ENCODE assay signal across 1 cellular context in the genomic region with DNA sequence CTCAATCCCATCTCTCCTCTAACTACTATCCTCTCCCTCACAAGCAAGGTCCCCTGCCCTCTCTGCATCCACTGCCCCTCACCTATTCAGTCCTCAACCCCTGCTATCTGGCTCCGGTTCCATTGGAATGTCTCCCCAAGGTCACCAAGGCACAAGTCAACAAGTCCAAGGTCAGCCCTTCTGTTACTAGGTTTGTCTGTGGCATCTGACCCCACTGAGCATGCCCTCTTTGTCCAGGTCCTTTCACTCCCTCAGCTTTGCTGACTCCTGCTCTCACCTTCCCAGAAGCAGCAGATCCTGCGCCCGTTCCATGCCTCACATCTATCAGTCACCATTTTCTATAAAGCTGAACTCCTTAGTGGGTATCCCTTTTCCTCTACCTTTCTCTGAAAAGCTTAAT.
TF ChIP-seq lines count a peak whose summit lies in the region.

No MANE protein-coding gene starts in this region.

TF ChIP-seq in HepG2, 621 proteins besides CTCF, POLR2A, EP300 and RAD21 (continued from another document and continues in another):
- no peak for TF ChIP-seq ZNF318 (CRISPR knock-in tag; IDR thresholded peaks at IDR 0.05)
- no peak for TF ChIP-seq TP53 (CRISPR knock-in tag; conservative IDR thresholded peaks at IDR 0.05)
- TF ChIP-seq, protein P1, sequence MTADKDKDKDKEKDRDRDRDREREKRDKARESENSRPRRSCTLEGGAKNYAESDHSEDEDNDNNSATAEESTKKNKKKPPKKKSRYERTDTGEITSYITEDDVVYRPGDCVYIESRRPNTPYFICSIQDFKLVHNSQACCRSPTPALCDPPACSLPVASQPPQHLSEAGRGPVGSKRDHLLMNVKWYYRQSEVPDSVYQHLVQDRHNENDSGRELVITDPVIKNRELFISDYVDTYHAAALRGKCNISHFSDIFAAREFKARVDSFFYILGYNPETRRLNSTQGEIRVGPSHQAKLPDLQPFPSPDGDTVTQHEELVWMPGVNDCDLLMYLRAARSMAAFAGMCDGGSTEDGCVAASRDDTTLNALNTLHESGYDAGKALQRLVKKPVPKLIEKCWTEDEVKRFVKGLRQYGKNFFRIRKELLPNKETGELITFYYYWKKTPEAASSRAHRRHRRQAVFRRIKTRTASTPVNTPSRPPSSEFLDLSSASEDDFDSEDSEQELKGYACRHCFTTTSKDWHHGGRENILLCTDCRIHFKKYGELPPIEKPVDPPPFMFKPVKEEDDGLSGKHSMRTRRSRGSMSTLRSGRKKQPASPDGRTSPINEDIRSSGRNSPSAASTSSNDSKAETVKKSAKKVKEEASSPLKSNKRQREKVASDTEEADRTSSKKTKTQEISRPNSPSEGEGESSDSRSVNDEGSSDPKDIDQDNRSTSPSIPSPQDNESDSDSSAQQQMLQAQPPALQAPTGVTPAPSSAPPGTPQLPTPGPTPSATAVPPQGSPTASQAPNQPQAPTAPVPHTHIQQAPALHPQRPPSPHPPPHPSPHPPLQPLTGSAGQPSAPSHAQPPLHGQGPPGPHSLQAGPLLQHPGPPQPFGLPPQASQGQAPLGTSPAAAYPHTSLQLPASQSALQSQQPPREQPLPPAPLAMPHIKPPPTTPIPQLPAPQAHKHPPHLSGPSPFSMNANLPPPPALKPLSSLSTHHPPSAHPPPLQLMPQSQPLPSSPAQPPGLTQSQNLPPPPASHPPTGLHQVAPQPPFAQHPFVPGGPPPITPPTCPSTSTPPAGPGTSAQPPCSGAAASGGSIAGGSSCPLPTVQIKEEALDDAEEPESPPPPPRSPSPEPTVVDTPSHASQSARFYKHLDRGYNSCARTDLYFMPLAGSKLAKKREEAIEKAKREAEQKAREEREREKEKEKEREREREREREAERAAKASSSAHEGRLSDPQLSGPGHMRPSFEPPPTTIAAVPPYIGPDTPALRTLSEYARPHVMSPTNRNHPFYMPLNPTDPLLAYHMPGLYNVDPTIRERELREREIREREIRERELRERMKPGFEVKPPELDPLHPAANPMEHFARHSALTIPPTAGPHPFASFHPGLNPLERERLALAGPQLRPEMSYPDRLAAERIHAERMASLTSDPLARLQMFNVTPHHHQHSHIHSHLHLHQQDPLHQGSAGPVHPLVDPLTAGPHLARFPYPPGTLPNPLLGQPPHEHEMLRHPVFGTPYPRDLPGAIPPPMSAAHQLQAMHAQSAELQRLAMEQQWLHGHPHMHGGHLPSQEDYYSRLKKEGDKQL (CRISPR knock-in tag; IDR thresholded peaks at IDR 0.05; ENCODE audit: low read depth) = no peak
- TF ChIP-seq ZNF614 (CRISPR knock-in tag; IDR thresholded peaks at IDR 0.05; ENCODE audit: borderline replicate concordance) = no peak
- TF ChIP-seq POLR2AphosphoS2 (IDR thresholded peaks at IDR 0.05; ENCODE audit: low read depth, low read length) = peak; percentile 89
- TF ChIP-seq PCBP2 (optimal IDR thresholded peaks at IDR 0.05; ENCODE audit: low read depth, low read length, poor library complexity, severe bottlenecking) = no peak
- TF ChIP-seq, protein P2, sequence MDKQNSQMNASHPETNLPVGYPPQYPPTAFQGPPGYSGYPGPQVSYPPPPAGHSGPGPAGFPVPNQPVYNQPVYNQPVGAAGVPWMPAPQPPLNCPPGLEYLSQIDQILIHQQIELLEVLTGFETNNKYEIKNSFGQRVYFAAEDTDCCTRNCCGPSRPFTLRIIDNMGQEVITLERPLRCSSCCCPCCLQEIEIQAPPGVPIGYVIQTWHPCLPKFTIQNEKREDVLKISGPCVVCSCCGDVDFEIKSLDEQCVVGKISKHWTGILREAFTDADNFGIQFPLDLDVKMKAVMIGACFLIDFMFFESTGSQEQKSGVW (CRISPR knock-in tag; IDR thresholded peaks at IDR 0.05; ENCODE audit: borderline replicate concordance) = no peak
- TF ChIP-seq BRCA1 (CRISPR knock-in tag; IDR thresholded peaks at IDR 0.05) = no peak
- TF ChIP-seq SALL1 (CRISPR knock-in tag; IDR thresholded peaks at IDR 0.05) = peak; percentile 83
- peak; percentile 85 for TF ChIP-seq NR2F2 (IDR thresholded peaks at IDR 0.05; ENCODE audit: borderline replicate concordance, low read depth)
- no peak for TF ChIP-seq ZNF24 (IDR thresholded peaks at IDR 0.05)
- no peak for TF ChIP-seq MTA1 (CRISPR knock-in tag; IDR thresholded peaks at IDR 0.05; ENCODE audit: borderline replicate concordance)
- TF ChIP-seq, protein P3, sequence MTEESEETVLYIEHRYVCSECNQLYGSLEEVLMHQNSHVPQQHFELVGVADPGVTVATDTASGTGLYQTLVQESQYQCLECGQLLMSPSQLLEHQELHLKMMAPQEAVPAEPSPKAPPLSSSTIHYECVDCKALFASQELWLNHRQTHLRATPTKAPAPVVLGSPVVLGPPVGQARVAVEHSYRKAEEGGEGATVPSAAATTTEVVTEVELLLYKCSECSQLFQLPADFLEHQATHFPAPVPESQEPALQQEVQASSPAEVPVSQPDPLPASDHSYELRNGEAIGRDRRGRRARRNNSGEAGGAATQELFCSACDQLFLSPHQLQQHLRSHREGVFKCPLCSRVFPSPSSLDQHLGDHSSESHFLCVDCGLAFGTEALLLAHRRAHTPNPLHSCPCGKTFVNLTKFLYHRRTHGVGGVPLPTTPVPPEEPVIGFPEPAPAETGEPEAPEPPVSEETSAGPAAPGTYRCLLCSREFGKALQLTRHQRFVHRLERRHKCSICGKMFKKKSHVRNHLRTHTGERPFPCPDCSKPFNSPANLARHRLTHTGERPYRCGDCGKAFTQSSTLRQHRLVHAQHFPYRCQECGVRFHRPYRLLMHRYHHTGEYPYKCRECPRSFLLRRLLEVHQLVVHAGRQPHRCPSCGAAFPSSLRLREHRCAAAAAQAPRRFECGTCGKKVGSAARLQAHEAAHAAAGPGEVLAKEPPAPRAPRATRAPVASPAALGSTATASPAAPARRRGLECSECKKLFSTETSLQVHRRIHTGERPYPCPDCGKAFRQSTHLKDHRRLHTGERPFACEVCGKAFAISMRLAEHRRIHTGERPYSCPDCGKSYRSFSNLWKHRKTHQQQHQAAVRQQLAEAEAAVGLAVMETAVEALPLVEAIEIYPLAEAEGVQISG (CRISPR knock-in tag; IDR thresholded peaks at IDR 0.05) = peak; percentile 73
- TF ChIP-seq ZBTB46 (CRISPR knock-in tag; IDR thresholded peaks at IDR 0.05; ENCODE audit: borderline replicate concordance) = no peak
- TF ChIP-seq ATF7-NPFF (CRISPR knock-in tag; IDR thresholded peaks at IDR 0.05; ENCODE audit: low read depth) = no peak
- TF ChIP-seq HNF4G (IDR thresholded peaks at IDR 0.05; ENCODE audit: borderline replicate concordance, low read depth, low read length) = peak; percentile 67; the same call in 1 of the 2 replicates
- TF ChIP-seq HNF4G (CRISPR knock-in tag; IDR thresholded peaks at IDR 0.05; ENCODE audit: borderline replicate concordance, low read depth) = no peak; the same call in 1 of the 2 replicates
- TF ChIP-seq HIVEP1 (CRISPR knock-in tag; IDR thresholded peaks at IDR 0.05) = no peak
- no peak for TF ChIP-seq CC2D1A (CRISPR knock-in tag; IDR thresholded peaks at IDR 0.05)
- TF ChIP-seq TAF1 (CRISPR knock-in tag; IDR thresholded peaks at IDR 0.05) = no peak; the same call in 1 of the 2 replicates
- no peak for TF ChIP-seq HNF1A (IDR thresholded peaks at IDR 0.05; ENCODE audit: low read depth)
- TF ChIP-seq HNF1A (CRISPR knock-in tag; IDR thresholded peaks at IDR 0.05; ENCODE audit: borderline replicate concordance) = peak; percentile 67; the same call in 1 of the 2 replicates
- no peak for TF ChIP-seq ELF1 (CRISPR knock-in tag; IDR thresholded peaks at IDR 0.05)
- 0 out of 2 replicates have a peak, but pooled peaks have one; percentile 47 for TF ChIP-seq KDM5B (CRISPR knock-in tag; IDR thresholded peaks at IDR 0.05; ENCODE audit: borderline replicate concordance)
- TF ChIP-seq THYN1 (CRISPR knock-in tag; IDR thresholded peaks at IDR 0.05; ENCODE audit: borderline replicate concordance, low read depth) = no peak
- no peak for TF ChIP-seq ZMYM3 (CRISPR knock-in tag; IDR thresholded peaks at IDR 0.05)
